In the genomic region with DNA sequence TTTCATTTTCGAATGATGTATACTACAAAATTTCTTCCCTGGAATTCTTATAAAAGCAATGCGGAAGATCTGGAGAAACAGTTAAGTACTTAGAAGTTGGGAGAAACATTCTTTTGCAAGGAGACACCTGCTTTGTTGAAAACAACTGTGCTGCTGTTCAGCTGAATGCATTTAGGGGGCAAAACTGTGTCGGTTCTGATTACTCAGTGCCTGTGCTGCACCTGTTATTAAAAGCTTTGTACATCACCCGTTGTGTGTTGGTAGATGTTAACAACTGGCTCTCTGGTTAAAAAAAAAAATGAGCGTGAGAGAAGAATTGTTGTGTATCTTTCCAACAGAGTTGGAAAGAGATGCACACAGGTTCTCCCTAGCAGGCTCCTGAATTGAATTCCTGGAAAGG, we compare ENCODE assay signal across 25 cellular contexts.
"Had no signal": no experiment of that assay in that cellular context is flagged by ENCODE, and none has a peak within 500 bp of the region (broad histone marks: within the 10 kb centered on the region; RNA-seq: fewer than 3 reads in every experiment).

No MANE protein-coding gene starts in this region.

- H3K4me2 ChIP-seq: smooth muscle cell had no signal

- DNase-seq: colonic mucosa; effector CD8-positive, alpha-beta T cell; endodermal cell; foreskin fibroblast; gastrocnemius medialis; head of caudate nucleus; left ventricle myocardium superior; lower lobe of right lung; naive B cell; posterior cingulate gyrus; psoas muscle; right cardiac atrium; stimulated activated CD4-positive, alpha-beta T cell treated with anti-CD3 and anti-CD28 coated beads, Interleukin-12 subunit alpha, Interleukin-12 subunit beta, amount 100 ng/mL, for 4 hours; stimulated activated CD4-positive, alpha-beta T cell treated with anti-CD3 and anti-CD28 coated beads, Interleukin-1b, Interleukin-23, amount 100 ng/mL, for 48 hours; stimulated activated CD4-positive, alpha-beta T cell treated with anti-CD3 and anti-CD28 coated beads, Interleukin-4, amount 100 ng/mL, for 1 hour; stimulated activated CD8-positive, alpha-beta memory T cell treated with anti-CD3 and anti-CD28 coated beads, Interleukin-4, amount 100 ng/mL, for 48 hours; stimulated activated naive CD4-positive, alpha-beta T cell; stimulated activated naive CD8-positive, alpha-beta T cell treated with anti-CD3 and anti-CD28 coated beads, Interleukin-15, amount 100 ng/mL, for 72 hours; trophoblast cell had no signal

- H3K4me1 ChIP-seq: colonic mucosa, gastrocnemius medialis, lower lobe of right lung, psoas muscle, suprapubic skin, vagina had no signal

- H3K4me3 ChIP-seq: colonic mucosa, gastrocnemius medialis, lower lobe of right lung, psoas muscle, smooth muscle cell, suprapubic skin, vagina had no signal

- H3K27me3 ChIP-seq: colonic mucosa, gastrocnemius medialis, suprapubic skin, vagina had no signal

- ATAC-seq: esophagus mucosa; gastrocnemius medialis; left ventricle myocardium superior; lower lobe of right lung; natural killer cell treated with Interleukin-12 subunit alpha and Interleukin-12 subunit beta and Interleukin-15 and Interleukin-18, amount 100 ng/mL, for 72 hours; psoas muscle; right cardiac atrium; stimulated activated naive CD8-positive, alpha-beta T cell treated with anti-CD3 and anti-CD28 coated beads, Interleukin-15, amount 100 ng/mL, for 72 hours had no signal

- H3K9me3 ChIP-seq: colonic mucosa, gastrocnemius medialis, lower lobe of right lung, psoas muscle, suprapubic skin, vagina had no signal

- H3K36me3 ChIP-seq: colonic mucosa, gastrocnemius medialis, lower lobe of right lung, suprapubic skin, vagina had no signal

- H3K27ac ChIP-seq: colonic mucosa, epithelial cell of prostate, gastrocnemius medialis, lower lobe of right lung, psoas muscle, suprapubic skin, vagina had no signal
